Comparison of ENCODE assay signal across 20 cellular contexts in genomic region chr7:40733111-40733510, GRCh38.
DNase-seq lines count a peak whose midpoint lies in the region; ATAC-seq, FAIRE-seq and TF ChIP-seq lines count a peak whose summit lies in the region.
"Had no signal": no experiment of that assay in that cellular context is flagged by ENCODE, and none has a peak within 500 bp of the region (broad histone marks: within the 10 kb centered on the region; RNA-seq: fewer than 3 reads in every experiment).

No MANE protein-coding gene starts in this region.

- H3K9me3 ChIP-seq in endothelial cell of umbilical vein (replicated peaks; ENCODE audit: control insufficient read depth, insufficient read depth, low read length), result no peaks in the 10 kb centered on the region
- H3K9me3 ChIP-seq: neutrophil, Peyer's patch, stomach had no signal

- no peak for TF ChIP-seq POLR2A in endothelial cell of umbilical vein (IDR thresholded peaks at IDR 0.05; ENCODE audit: low read depth, low read length)

- peaks cover 13% of the 10 kb centered on the region for H3K36me3 Mint-ChIP-seq in activated naive CD8-positive, alpha-beta T cell treated with anti-CD3 and anti-CD28 coated beads, Interleukin-2, amount 10 ng/mL, durations not matched to agents 7 days and 5 days
- H3K36me3 Mint-ChIP-seq in activated naive CD8-positive, alpha-beta T cell treated with anti-CD3 and anti-CD28 coated beads, Interleukin-2, amount 50 U/mL, for 24 hours (ENCODE audit: low read depth), result no peaks in the 10 kb centered on the region
- H3K36me3 Mint-ChIP-seq in progenitor cell of endocrine pancreas (ENCODE audit: insufficient read depth), result no peaks in the 10 kb centered on the region
- no peaks in the 10 kb centered on the region for H3K36me3 Mint-ChIP-seq in activated T-helper 2 cell treated with anti-CD3 and anti-CD28 coated beads, Interferon-gamma antibody, Interleukin-2, Interleukin-4, amounts not matched to agents 10 μg/mL and 5 μg/mL and 100 μg/mL, durations not matched to agents 14 hours and 24 hours and 36 hours (ENCODE audit: low read depth)

- no peak overlapping the region for H3K9ac ChIP-seq in endothelial cell of umbilical vein (replicated peaks; ENCODE audit: extremely low read depth, insufficient read depth, low read length)

- POLR2A ChIA-PET in activated naive CD8-positive, alpha-beta T cell treated with anti-CD3 and anti-CD28 coated beads, Interleukin-2, amount 10 ng/mL, durations not matched to agents 7 days and 5 days (lab: Charles Lee), result no interaction called here
- POLR2A ChIA-PET in endothelial cell of umbilical vein (lab: Charles Lee), result no interaction called here

- H3K36me3 ChIP-seq in endothelial cell of umbilical vein (ENCODE audit: control insufficient read depth in 2 of 2, extremely low read depth in 1 of 2, insufficient read depth in 2 of 2, low read length in 2 of 2), result no peaks in the 10 kb centered on the region
- H3K36me3 ChIP-seq: heart right ventricle, neutrophil, Peyer's patch, stomach had no signal

- H3K27ac ChIP-seq in endothelial cell of umbilical vein (ENCODE audit: insufficient read depth, low read depth, low read length), result no peak overlapping the region
- H3K27ac ChIP-seq: heart right ventricle, neutrophil, Peyer's patch, stomach had no signal

- H3K9me3 Mint-ChIP-seq in activated naive CD8-positive, alpha-beta T cell treated with anti-CD3 and anti-CD28 coated beads, Interleukin-2, amount 10 ng/mL, durations not matched to agents 7 days and 5 days, result peaks cover 12% of the 10 kb centered on the region
- peaks cover 6% of the 10 kb centered on the region for H3K9me3 Mint-ChIP-seq in activated naive CD8-positive, alpha-beta T cell treated with anti-CD3 and anti-CD28 coated beads, Interleukin-2, amount 50 U/mL, for 24 hours
- peaks cover 13% of the 10 kb centered on the region for H3K9me3 Mint-ChIP-seq in progenitor cell of endocrine pancreas (ENCODE audit: low read depth)
- peaks cover 16% of the 10 kb centered on the region for H3K9me3 Mint-ChIP-seq in activated T-helper 2 cell treated with anti-CD3 and anti-CD28 coated beads, Interferon-gamma antibody, Interleukin-2, Interleukin-4, amounts not matched to agents 10 μg/mL and 5 μg/mL and 100 μg/mL, durations not matched to agents 14 hours and 24 hours and 36 hours

- H4K20me1 ChIP-seq in endothelial cell of umbilical vein (replicated peaks; ENCODE audit: control insufficient read depth, extremely low read depth, insufficient read depth, low read length), result no peaks in the 10 kb centered on the region

- peaks cover 4% of the 10 kb centered on the region for H3K27me3 Mint-ChIP-seq in activated naive CD8-positive, alpha-beta T cell treated with anti-CD3 and anti-CD28 coated beads, Interleukin-2, amount 10 ng/mL, durations not matched to agents 7 days and 5 days
- no peaks in the 10 kb centered on the region for H3K27me3 Mint-ChIP-seq in activated naive CD8-positive, alpha-beta T cell treated with anti-CD3 and anti-CD28 coated beads, Interleukin-2, amount 50 U/mL, for 24 hours
- H3K27me3 Mint-ChIP-seq in progenitor cell of endocrine pancreas, result no peaks in the 10 kb centered on the region
- H3K27me3 Mint-ChIP-seq in activated T-helper 2 cell treated with anti-CD3 and anti-CD28 coated beads, Interferon-gamma antibody, Interleukin-2, Interleukin-4, amounts not matched to agents 10 μg/mL and 5 μg/mL and 100 μg/mL, durations not matched to agents 14 hours and 24 hours and 36 hours (ENCODE audit: low read depth), result peaks cover 4% of the 10 kb centered on the region
- H3K27me3 Mint-ChIP-seq: CD4-positive, alpha-beta T cell had no signal

- dilution Hi-C loops in endothelial cell of umbilical vein (cut with MboI; ENCODE audit: extremely low pct_ligation_motif_present, low sequenced_read_pairs), result no loop called here

- peak overlapping the region; percentile 18 for H3K27ac Mint-ChIP-seq in activated naive CD8-positive, alpha-beta T cell treated with anti-CD3 and anti-CD28 coated beads, Interleukin-2, amount 10 ng/mL, durations not matched to agents 7 days and 5 days
- no peak overlapping the region for H3K27ac Mint-ChIP-seq in activated naive CD8-positive, alpha-beta T cell treated with anti-CD3 and anti-CD28 coated beads, Interleukin-2, amount 50 U/mL, for 24 hours
- peak overlapping the region; percentile 4 for H3K27ac Mint-ChIP-seq in progenitor cell of endocrine pancreas
- no peak overlapping the region for H3K27ac Mint-ChIP-seq in activated T-helper 2 cell treated with anti-CD3 and anti-CD28 coated beads, Interferon-gamma antibody, Interleukin-2, Interleukin-4, amounts not matched to agents 10 μg/mL and 5 μg/mL and 100 μg/mL, durations not matched to agents 14 hours and 24 hours and 36 hours
- H3K27ac Mint-ChIP-seq: CD4-positive, alpha-beta T cell had no signal

- H3K79me2 ChIP-seq in endothelial cell of umbilical vein (ENCODE audit: control insufficient read depth, insufficient read depth, low read length), result no peaks in the 10 kb centered on the region

- peak overlapping the region; percentile 25 for H3K4me2 ChIP-seq in endothelial cell of umbilical vein (ENCODE audit: insufficient read depth, low read length)

- ATAC-seq in activated naive CD8-positive, alpha-beta T cell treated with anti-CD3 and anti-CD28 coated beads, Interleukin-2, amount 10 ng/mL, durations not matched to agents 7 days and 5 days (ENCODE audit: low read depth), result no peak
- ATAC-seq in activated naive CD8-positive, alpha-beta T cell treated with anti-CD3 and anti-CD28 coated beads, Interleukin-2, amount 50 U/mL, for 24 hours, result no peak

- H3K9me1 ChIP-seq in endothelial cell of umbilical vein (replicated peaks; ENCODE audit: control insufficient read depth, extremely low read depth, insufficient read depth, low read length), result no peaks in the 10 kb centered on the region

- no peak for FAIRE-seq in endothelial cell of umbilical vein (lab: Jason Lieb, UNC)
- FAIRE-seq: kidney had no signal

- H3K4me3 ChIP-seq in endothelial cell of umbilical vein (replicated peaks in 1 of 3; ENCODE audit: insufficient read depth in 1 of 3, low read depth in 1 of 3, low read length in 3 of 3), result no peak overlapping the region
- H3K4me3 ChIP-seq: heart right ventricle, Peyer's patch, stomach had no signal

- H3K4me1 ChIP-seq in endothelial cell of umbilical vein (ENCODE audit: control insufficient read depth, extremely low read depth, insufficient read depth, low read length), result peaks cover 12% of the 10 kb centered on the region
- H3K4me1 ChIP-seq: Peyer's patch, stomach had no signal

- BruUV-seq in endothelial cell of umbilical vein (replicated peaks; lab: Mats Ljungman, UMichigan), result no TSS peak

- intact Hi-C loops in endothelial cell of umbilical vein (cut with micrococcal nuclease), result no loop called here
- intact Hi-C loops in activated T-helper 2 cell treated with anti-CD3 and anti-CD28 coated beads, Interferon-gamma antibody, Interleukin-2, Interleukin-4, amounts not matched to agents 10 μg/mL and 5 μg/mL and 100 μg/mL, durations not matched to agents 14 hours and 24 hours and 36 hours (cut with micrococcal nuclease), result no loop called here

- H2AFZ ChIP-seq in endothelial cell of umbilical vein (ENCODE audit: low read depth, low read length), result no peak overlapping the region

- no peak for DNase-seq in activated naive CD8-positive, alpha-beta T cell treated with anti-CD3 and anti-CD28 coated beads, Interleukin-2, amount 10 ng/mL, durations not matched to agents 7 days and 5 days
- no peak for DNase-seq in activated naive CD8-positive, alpha-beta T cell treated with anti-CD3 and anti-CD28 coated beads, Interleukin-2, amount 50 U/mL, for 24 hours
- DNase-seq in NCI-H226 (peak; percentile 16), endothelial cell of umbilical vein (ENCODE audit: low read depth, low spot score) (no peak), progenitor cell of endocrine pancreas (ENCODE audit: low spot score, unreplicated experiment) (no peak)
- no peak for DNase-seq in activated CD4-positive, alpha-beta T cell treated with anti-CD3 and anti-CD28 coated beads for 4 hours
- no peak for DNase-seq in activated T-helper 2 cell treated with anti-CD3 and anti-CD28 coated beads, Interferon-gamma antibody, Interleukin-2, Interleukin-4, amounts not matched to agents 10 μg/mL and 5 μg/mL and 100 μg/mL, durations not matched to agents 14 hours and 24 hours and 36 hours (ENCODE audit: low spot score)
- no peak for DNase-seq in stimulated activated CD8-positive, alpha-beta memory T cell treated with anti-CD3 and anti-CD28 coated beads, Interleukin-4, amount 100 ng/mL, for 48 hours
- DNase-seq: activated CD8-positive, alpha-beta memory T cell treated with anti-CD3 and anti-CD28 coated beads for 24 hours; CD4-positive, alpha-beta T cell; central memory CD4-positive, alpha-beta T cell; heart right ventricle; kidney; NCI-H1105; NCI-H2171 treated with DMSO at 0.1 percent for 48 hours; NCI-H774; Peyer's patch; stomach; SW 1271 had no signal

- no peak for TF ChIP-seq CTCF in endothelial cell of umbilical vein (IDR thresholded peaks at IDR 0.05; ENCODE audit: extremely low read depth in 1 of 2, insufficient read depth in 1 of 2, low read depth in 1 of 2, low read length in 2 of 2)
- no peak for TF ChIP-seq CTCF in progenitor cell of endocrine pancreas (IDR thresholded peaks at IDR 0.05; ENCODE audit: unreplicated experiment)

- peaks cover 18 to 31% of the 10 kb centered on the region in 2 experiments for H3K27me3 ChIP-seq in endothelial cell of umbilical vein (ENCODE audit: control insufficient read depth in 2 of 2, insufficient read depth in 2 of 2, low read length in 2 of 2)
- H3K27me3 ChIP-seq: heart right ventricle, neutrophil, Peyer's patch, stomach had no signal

- CTCF ChIA-PET in endothelial cell of umbilical vein (lab: Charles Lee), result no interaction called here

- H3K4me1 Mint-ChIP-seq in activated naive CD8-positive, alpha-beta T cell treated with anti-CD3 and anti-CD28 coated beads, Interleukin-2, amount 10 ng/mL, durations not matched to agents 7 days and 5 days, result peaks cover 14% of the 10 kb centered on the region
- H3K4me1 Mint-ChIP-seq in activated naive CD8-positive, alpha-beta T cell treated with anti-CD3 and anti-CD28 coated beads, Interleukin-2, amount 50 U/mL, for 24 hours, result peaks cover 6% of the 10 kb centered on the region
- peaks cover 10% of the 10 kb centered on the region for H3K4me1 Mint-ChIP-seq in progenitor cell of endocrine pancreas (ENCODE audit: low read depth)
- peaks cover 13% of the 10 kb centered on the region for H3K4me1 Mint-ChIP-seq in activated T-helper 2 cell treated with anti-CD3 and anti-CD28 coated beads, Interferon-gamma antibody, Interleukin-2, Interleukin-4, amounts not matched to agents 10 μg/mL and 5 μg/mL and 100 μg/mL, durations not matched to agents 14 hours and 24 hours and 36 hours (ENCODE audit: low read depth)

- peak overlapping the region; percentile 4 for H3K4me3 Mint-ChIP-seq in activated naive CD8-positive, alpha-beta T cell treated with anti-CD3 and anti-CD28 coated beads, Interleukin-2, amount 10 ng/mL, durations not matched to agents 7 days and 5 days
- H3K4me3 Mint-ChIP-seq in activated naive CD8-positive, alpha-beta T cell treated with anti-CD3 and anti-CD28 coated beads, Interleukin-2, amount 50 U/mL, for 24 hours, result no peak overlapping the region
- H3K4me3 Mint-ChIP-seq in progenitor cell of endocrine pancreas (ENCODE audit: low read depth), result no peak overlapping the region
- H3K4me3 Mint-ChIP-seq in activated T-helper 2 cell treated with anti-CD3 and anti-CD28 coated beads, Interferon-gamma antibody, Interleukin-2, Interleukin-4, amounts not matched to agents 10 μg/mL and 5 μg/mL and 100 μg/mL, durations not matched to agents 14 hours and 24 hours and 36 hours (ENCODE audit: low read depth), result no peak overlapping the region
- H3K4me3 Mint-ChIP-seq: CD4-positive, alpha-beta T cell had no signal

Comparison
In these comparisons a context has a peak if more than half of its experiments do, and no peak if none do; other contexts are left out.
1. H3K27ac Mint-ChIP-seq: peak in activated naive CD8-positive, alpha-beta T cell treated with anti-CD3 and anti-CD28 coated beads, Interleukin-2, amount 10 ng/mL, durations not matched to agents 7 days and 5 days (single experiment) and progenitor cell of endocrine pancreas (single experiment); none in activated naive CD8-positive, alpha-beta T cell treated with anti-CD3 and anti-CD28 coated beads, Interleukin-2, amount 50 U/mL, for 24 hours (single experiment) and activated T-helper 2 cell treated with anti-CD3 and anti-CD28 coated beads, Interferon-gamma antibody, Interleukin-2, Interleukin-4, amounts not matched to agents 10 μg/mL and 5 μg/mL and 100 μg/mL, durations not matched to agents 14 hours and 24 hours and 36 hours (single experiment).